Comparison of ENCODE assay signal across 14 cellular contexts in genomic region chr6:73548458-73549446, GRCh38.
"Had no signal": no experiment of that assay in that cellular context is flagged by ENCODE, and none has a peak within 500 bp of the region (broad histone marks: within the 10 kb centered on the region; RNA-seq: fewer than 3 reads in every experiment).

No MANE protein-coding gene starts in this region.

- H3K9me3 ChIP-seq: prostate gland, sigmoid colon, thoracic aorta had no signal

- H3K9me3 Mint-ChIP-seq: activated T-helper 2 cell treated with anti-CD3 and anti-CD28 coated beads, Interferon-gamma antibody, Interleukin-2, Interleukin-4, amounts not matched to agents 10 μg/mL and 5 μg/mL and 100 μg/mL, durations not matched to agents 14 hours and 24 hours and 36 hours had no signal

- H3K36me3 ChIP-seq: prostate gland, sigmoid colon, thoracic aorta had no signal

- H3K4me1 ChIP-seq: prostate gland had no signal

- H3K27ac Mint-ChIP-seq: activated T-helper 2 cell treated with anti-CD3 and anti-CD28 coated beads, Interferon-gamma antibody, Interleukin-2, Interleukin-4, amounts not matched to agents 10 μg/mL and 5 μg/mL and 100 μg/mL, durations not matched to agents 14 hours and 24 hours and 36 hours had no signal

- ATAC-seq: esophagus mucosa, left cardiac atrium had no signal

- H3K27me3 ChIP-seq: sigmoid colon had no signal

- DNase-seq: activated CD4-positive, alpha-beta T cell treated with anti-CD3 and anti-CD28 coated beads for 1 hour; activated CD4-positive, alpha-beta T cell treated with anti-CD3 and anti-CD28 coated beads, Interleukin-2, amount 50 U/mL, for 4 hours; activated naive CD4-positive, alpha-beta T cell treated with anti-CD3 and anti-CD28 coated beads, Interleukin-2, amount 50 U/mL, for 16 hours; head of caudate nucleus; left cardiac atrium; midbrain; sigmoid colon; stimulated activated CD4-positive, alpha-beta T cell treated with anti-CD3 and anti-CD28 coated beads, Interleukin-1b, Interleukin-23, amount 100 ng/mL, for 48 hours; T-helper 9 cell had no signal

- H3K27ac ChIP-seq: prostate gland, sigmoid colon, thoracic aorta had no signal

- H3K4me3 ChIP-seq: lung, prostate gland, sigmoid colon, thoracic aorta had no signal
